ENCODE assay signal across 18 cellular contexts in the genomic region with DNA sequence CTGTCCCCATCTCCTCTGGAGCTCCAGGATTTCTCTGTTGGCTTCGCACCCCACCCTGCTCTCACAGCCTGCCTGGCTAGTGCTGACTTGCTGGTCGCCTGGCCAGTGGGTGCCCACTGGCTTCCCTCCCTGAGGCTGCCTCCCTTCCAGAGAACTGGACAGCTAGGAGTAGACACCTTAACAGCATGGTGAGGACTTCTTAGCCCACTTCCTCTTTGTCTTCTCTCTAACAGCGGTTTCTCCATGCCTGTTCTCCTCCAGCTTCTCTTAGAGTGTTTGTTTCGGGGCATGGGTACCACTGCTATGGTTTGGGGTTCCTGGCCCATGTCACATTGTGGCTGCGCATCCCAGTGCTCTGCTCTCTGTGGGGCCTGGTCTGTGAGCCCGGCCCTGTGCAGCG. TPM values are rescaled to one million over a fixed set of nuclear protein-coding genes. Genes with fewer than 3 reads are reported as not detected.
A peak's percentile ranks its signal among the peaks of the same experiment; 100 is the strongest.
DNase-seq lines count a peak whose midpoint lies in the region; ATAC-seq and TF ChIP-seq lines count a peak whose summit lies in the region.
"Had no signal": no experiment of that assay in that cellular context is flagged by ENCODE, and none has a peak within 500 bp of the region (broad histone marks: within the 10 kb centered on the region; RNA-seq: fewer than 3 reads in every experiment).

No MANE protein-coding gene starts in this region.

- H3K36me3 ChIP-seq in GM23338 (ENCODE audit: insufficient read depth) = peaks cover 26% of the 10 kb centered on the region
- peaks cover 72% of the 10 kb centered on the region for H3K36me3 ChIP-seq in OCI-LY1 (ENCODE audit: insufficient read depth, low read length)
- peaks cover 14 to 26% of the 10 kb centered on the region in 2 experiments for H3K36me3 ChIP-seq in trophoblast cell (ENCODE audit: control insufficient read depth in 1 of 2, insufficient read depth in 2 of 2, low read length in 2 of 2)
- H3K36me3 ChIP-seq: HAP-1 had no signal

- H3K9ac ChIP-seq in OCI-LY1 (ENCODE audit: low read length) (peak overlapping the region; percentile 42; the same call in 1 of the 2 replicates), trophoblast cell (ENCODE audit: low read length) (no peak overlapping the region)

- H2AFZ ChIP-seq in GM23338 (no peak overlapping the region), OCI-LY1 (ENCODE audit: low read length) (no peak overlapping the region), trophoblast cell (ENCODE audit: insufficient read depth, low read length, poor library complexity) (no peak overlapping the region)

- no peak overlapping the region for H3K18ac ChIP-seq in trophoblast cell (ENCODE audit: low read length)

- no peak for DNase-seq in GM23338 (ENCODE audit: low spot score)
- DNase-seq in endothelial cell (ENCODE audit: low spot score) = no peak
- DNase-seq in trophoblast cell = no peak
- no peak for DNase-seq in activated T-cell treated with anti-CD3 and anti-CD28 coated beads, Interleukin-2, amount 50 U/mL, for 1 hour
- no peak for DNase-seq in NCI-H510A treated with DMSO at 0.1 percent for 48 hours (lab: John Stamatoyannopoulos, UW)
- DNase-seq: CD4-positive, alpha-beta T cell; GF-D8; Kasumi-1; MG63; NCI-H187; NCI-H226; NCI-H524 treated with DMSO at 0.1 percent for 48 hours had no signal

- no CpG with 5 or more reads among the region's 7 CpGs for WGBS in trophoblast cell (ENCODE audit: extremely low coverage, insufficient coverage, insufficient read length)

- peaks cover 88% of the 10 kb centered on the region for H3K36me3 Mint-ChIP-seq in GM23338 (ENCODE audit: low read depth)
- peaks cover 35% of the 10 kb centered on the region for H3K36me3 Mint-ChIP-seq in endothelial cell (ENCODE audit: low read depth, unreplicated experiment)

- peaks cover 64% of the 10 kb centered on the region for H3K4me1 Mint-ChIP-seq in GM23338
- H3K4me1 Mint-ChIP-seq in endothelial cell (ENCODE audit: unreplicated experiment) = peaks cover 24% of the 10 kb centered on the region

- H3K4me1 ChIP-seq in GM23338 (ENCODE audit: insufficient read depth) (peaks cover 28% of the 10 kb centered on the region), OCI-LY1 (ENCODE audit: insufficient read depth, low read length, severe bottlenecking) (peaks cover 86% of the 10 kb centered on the region), trophoblast cell (ENCODE audit: control insufficient read depth in 1 of 2, insufficient read depth in 2 of 2, low read length in 2 of 2) (peaks cover 13 to 23% of the 10 kb centered on the region in 2 experiments)

- H3K27me3 Mint-ChIP-seq in GM23338 (ENCODE audit: insufficient read depth, low read depth, poor library complexity) = peaks cover 13% of the 10 kb centered on the region
- peaks cover 9% of the 10 kb centered on the region for H3K27me3 Mint-ChIP-seq in endothelial cell (ENCODE audit: unreplicated experiment)
- H3K27me3 Mint-ChIP-seq: CD4-positive, alpha-beta T cell had no signal

- H3K9me3 ChIP-seq in OCI-LY1 (ENCODE audit: low read length) (no peaks in the 10 kb centered on the region), trophoblast cell (ENCODE audit: insufficient read depth, low read depth, low read length) (no peaks in the 10 kb centered on the region)
- H3K9me3 ChIP-seq: HAP-1, MG63, SJSA1 had no signal

- H3K4me3 ChIP-seq in GM23338 = no peak overlapping the region
- H3K4me3 ChIP-seq in OCI-LY1 (ENCODE audit: low read depth, low read length, poor library complexity, severe bottlenecking) = no peak overlapping the region
- no peak overlapping the region for H3K4me3 ChIP-seq in trophoblast cell (ENCODE audit: low read depth, low read length)
- H3K4me3 ChIP-seq: HAP-1, MG63, SJSA1 had no signal

- H3K79me1 ChIP-seq in trophoblast cell (ENCODE audit: low read length) = peaks cover 17% of the 10 kb centered on the region

- H3K23ac ChIP-seq in trophoblast cell (ENCODE audit: low read length) = no peak overlapping the region

- H4K20me1 ChIP-seq in GM23338 (replicated peaks; ENCODE audit: insufficient read depth) (peaks cover 67% of the 10 kb centered on the region), OCI-LY1 (ENCODE audit: insufficient read depth, low read length) (no peaks in the 10 kb centered on the region)

- no peak overlapping the region for H3K4me2 ChIP-seq in GM23338
- H3K4me2 ChIP-seq in OCI-LY1 (ENCODE audit: low read length) = peak overlapping the region; percentile 46; the same call in 1 of the 2 replicates
- H3K4me2 ChIP-seq in trophoblast cell (ENCODE audit: low read length) = no peak overlapping the region

- no peaks in the 10 kb centered on the region for H3K9me3 Mint-ChIP-seq in GM23338
- no peaks in the 10 kb centered on the region for H3K9me3 Mint-ChIP-seq in endothelial cell (ENCODE audit: unreplicated experiment)
- H3K9me3 Mint-ChIP-seq: CD4-positive, alpha-beta T cell had no signal

- no peaks in the 10 kb centered on the region for H3K9me2 ChIP-seq in GM23338 (ENCODE audit: insufficient read depth)
- no peaks in the 10 kb centered on the region for H3K9me2 ChIP-seq in OCI-LY1 (ENCODE audit: low read depth, low read length)

- H3F3A ChIP-seq in GM23338 (replicated peaks; ENCODE audit: low read depth) (peaks cover 11% of the 10 kb centered on the region; the same call in 1 of the 2 replicates), OCI-LY1 (ENCODE audit: insufficient read depth, low read length) (peaks cover 7% of the 10 kb centered on the region; the same call in 1 of the 2 replicates)

- no peaks in the 10 kb centered on the region for H3K27me3 ChIP-seq in GM23338 (ENCODE audit: insufficient read depth)
- H3K27me3 ChIP-seq in OCI-LY1 (ENCODE audit: insufficient read depth, low read length) = no peaks in the 10 kb centered on the region
- no peaks in the 10 kb centered on the region for H3K27me3 ChIP-seq in trophoblast cell (ENCODE audit: insufficient read depth, low read length)
- H3K27me3 ChIP-seq: MG63, SJSA1 had no signal

- peak overlapping the region; percentile 36 for H4K91ac ChIP-seq in trophoblast cell (ENCODE audit: low read depth, low read length)

- H3K79me2 ChIP-seq in GM23338 (replicated peaks; ENCODE audit: insufficient read depth) (peaks cover 100% of the 10 kb centered on the region), OCI-LY1 (ENCODE audit: insufficient read depth, low read length) (peaks cover 94% of the 10 kb centered on the region), trophoblast cell (ENCODE audit: control insufficient read depth, insufficient read depth, low read length, poor library complexity) (peaks cover 17% of the 10 kb centered on the region)

- peak overlapping the region; percentile 29 for H2BK12ac ChIP-seq in trophoblast cell (ENCODE audit: low read length)

- peak overlapping the region; percentile 3 for H2BK5ac ChIP-seq in trophoblast cell (ENCODE audit: low read depth, low read length, poor library complexity)

- peak overlapping the region; percentile 96 for H3K4ac ChIP-seq in trophoblast cell (ENCODE audit: low read depth, low read length)

- no peak overlapping the region for H2AK5ac ChIP-seq in trophoblast cell (ENCODE audit: low read length)

- ATAC-seq in GM23338 (no peak), HG03039 (IDR thresholded peaks at IDR 0.05; ENCODE audit: unreplicated experiment) (no peak), GM19455 (IDR thresholded peaks at IDR 0.05; ENCODE audit: unreplicated experiment) (no peak)
- ATAC-seq: Panc1 had no signal

- peak overlapping the region; percentile 29; the same call in 1 of the 2 replicates for H3K27ac Mint-ChIP-seq in GM23338
- peak overlapping the region; percentile 24 for H3K27ac Mint-ChIP-seq in endothelial cell (ENCODE audit: unreplicated experiment)
- H3K27ac Mint-ChIP-seq: CD4-positive, alpha-beta T cell had no signal

- TF ChIP-seq CTCF in GM23338 (conservative IDR thresholded peaks at IDR 0.05; ENCODE audit: low read depth in 2 of 2) (no peak), OCI-LY1 (IDR thresholded peaks at IDR 0.05; ENCODE audit: low read length) (no peak), endothelial cell (IDR thresholded peaks at IDR 0.05; ENCODE audit: unreplicated experiment) (no peak)

- peak overlapping the region; percentile 81 for H3K27ac ChIP-seq in GM23338 (ENCODE audit: low read depth)
- H3K27ac ChIP-seq in OCI-LY1 (ENCODE audit: low read depth, low read length, poor library complexity, severe bottlenecking) = peak overlapping the region; percentile 99
- H3K27ac ChIP-seq in trophoblast cell (ENCODE audit: low read depth, low read length) = peak overlapping the region; percentile 15
- H3K27ac ChIP-seq: SJSA1 had no signal

- peak overlapping the region; percentile 0 for H2BK120ac ChIP-seq in trophoblast cell (ENCODE audit: insufficient read depth, low read length, poor library complexity)

- H3K14ac ChIP-seq in trophoblast cell (ENCODE audit: low read length) = peak overlapping the region; percentile 28

- H3K4me3 Mint-ChIP-seq in GM23338 (no peak overlapping the region), endothelial cell (ENCODE audit: unreplicated experiment) (peak overlapping the region; percentile 15)
- H3K4me3 Mint-ChIP-seq: CD4-positive, alpha-beta T cell had no signal

- no peak overlapping the region for H4K12ac ChIP-seq in trophoblast cell (ENCODE audit: low read depth, low read length)

- no peak overlapping the region for H4K8ac ChIP-seq in trophoblast cell (ENCODE audit: low read depth, low read length)

TF ChIP-seq in GM23338, 12 proteins besides CTCF, POLR2A, EP300 and RAD21 (continues in another document):
- no peak for TF ChIP-seq STAT1 (IDR thresholded peaks at IDR 0.05; ENCODE audit: unreplicated experiment)
- TF ChIP-seq ZNF331 (CRISPR knock-in tag; IDR thresholded peaks at IDR 0.05; ENCODE audit: low read depth) = no peak
- no peak for TF ChIP-seq EZH2phosphoT487 (IDR thresholded peaks at IDR 0.05; ENCODE audit: unreplicated experiment)
- TF ChIP-seq CREB1 (CRISPR knock-in tag; IDR thresholded peaks at IDR 0.05; ENCODE audit: low read depth) = no peak
- TF ChIP-seq NANOG (IDR thresholded peaks at IDR 0.05; ENCODE audit: borderline replicate concordance) = no peak
- TF ChIP-seq, protein P1, sequence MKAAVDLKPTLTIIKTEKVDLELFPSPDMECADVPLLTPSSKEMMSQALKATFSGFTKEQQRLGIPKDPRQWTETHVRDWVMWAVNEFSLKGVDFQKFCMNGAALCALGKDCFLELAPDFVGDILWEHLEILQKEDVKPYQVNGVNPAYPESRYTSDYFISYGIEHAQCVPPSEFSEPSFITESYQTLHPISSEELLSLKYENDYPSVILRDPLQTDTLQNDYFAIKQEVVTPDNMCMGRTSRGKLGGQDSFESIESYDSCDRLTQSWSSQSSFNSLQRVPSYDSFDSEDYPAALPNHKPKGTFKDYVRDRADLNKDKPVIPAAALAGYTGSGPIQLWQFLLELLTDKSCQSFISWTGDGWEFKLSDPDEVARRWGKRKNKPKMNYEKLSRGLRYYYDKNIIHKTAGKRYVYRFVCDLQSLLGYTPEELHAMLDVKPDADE (IDR thresholded peaks at IDR 0.05) = no peak
- no peak for TF ChIP-seq POLR2AphosphoS5 (IDR thresholded peaks at IDR 0.05; ENCODE audit: low read depth)

RNA-seq across cellular contexts. Expression of a gene that starts 37.1 kb away (rescaled TPM):
- total RNA-seq in GM23338 (2014; rRNA removed; shearing (Covaris generic)) = 216 and 225 TPM in 2 replicates
- polyA plus RNA-seq in GM23338 (2016; fragmentation: Nextera tagmentation; extraction: Ambion mirVana) = 49.8 and 51.5 TPM in 2 replicates
- total RNA-seq in endothelial cell (ENCODE audit: unreplicated experiment) = 178 TPM
- polyA plus RNA-seq in trophoblast cell (2013) = 95.4 and 96.7 TPM in 2 replicates

Comparison
In these comparisons a context has a peak if more than half of its experiments do, and no peak if none do; other contexts are left out.
1. H3K27ac ChIP-seq: peak in every context shown above with its lines; median percentile 99 in OCI-LY1; 81 in GM23338; 15 in trophoblast cell.